ENCODE assay signal across 8 cellular contexts in the genomic region with DNA sequence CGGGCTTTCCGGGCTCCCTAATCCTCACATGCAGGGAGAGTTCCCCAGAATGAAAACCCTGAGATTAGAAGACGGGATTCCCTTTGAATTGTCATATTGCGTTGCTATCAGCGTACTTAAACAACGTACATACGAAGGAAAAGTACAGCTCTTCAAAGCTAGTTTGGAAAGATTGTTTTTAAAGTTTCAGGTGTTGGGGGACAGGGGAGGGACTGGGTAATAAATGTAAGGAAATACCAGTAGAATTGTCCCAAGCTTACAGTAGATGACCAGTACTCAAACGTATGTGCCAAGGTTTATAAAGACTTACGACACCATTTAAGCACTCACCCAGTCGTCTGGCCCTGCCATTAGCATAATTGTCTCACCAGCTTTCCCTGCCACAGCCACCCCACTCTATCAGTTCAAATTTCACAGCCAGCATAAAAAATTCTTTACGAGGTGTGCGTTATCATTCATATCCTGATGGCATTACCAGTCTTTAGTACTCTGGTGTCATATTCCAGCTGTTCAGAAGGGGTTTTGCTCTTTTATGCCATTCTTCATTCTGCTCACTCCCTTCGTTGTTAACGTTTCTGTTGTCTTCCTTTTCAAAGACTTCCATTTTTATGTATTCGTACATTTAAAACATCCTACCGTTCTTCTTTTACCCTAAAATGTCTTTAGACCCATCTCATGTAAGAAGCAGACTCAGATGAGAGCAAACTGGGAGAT. TPM values are rescaled to one million over a fixed set of nuclear protein-coding genes. Genes with fewer than 3 reads are reported as not detected.
DNase-seq lines count a peak whose midpoint lies in the region; ATAC-seq and TF ChIP-seq lines count a peak whose summit lies in the region.

No MANE protein-coding gene starts in this region.

- DNase-seq in AG08396 (ENCODE audit: low spot score) (peak; percentile 25), NOMO-1 treated with dmso at 0.1 percent for 144 hours (lab: John Stamatoyannopoulos, UW; ENCODE audit: unreplicated experiment) (peak; percentile 56), cardiac fibroblast (ENCODE audit: low read depth in 2 of 2) (peak; percentile 70 to 82), lower lobe of right lung (no peak)

- peak; percentile 1 for ATAC-seq in GM21529 (IDR thresholded peaks at IDR 0.05; ENCODE audit: unreplicated experiment)
- no peak for ATAC-seq in lower lobe of right lung
- no peak for ATAC-seq in HG02610 (IDR thresholded peaks at IDR 0.05; ENCODE audit: unreplicated experiment)
- ATAC-seq in GM19463 (IDR thresholded peaks at IDR 0.05; ENCODE audit: unreplicated experiment): no peak

- peaks cover 38% of the 10 kb centered on the region for H3K4me1 ChIP-seq in lower lobe of right lung
- no peaks in the 10 kb centered on the region for H3K4me1 ChIP-seq in urinary bladder (ENCODE audit: insufficient read depth)

- H3K27ac ChIP-seq in lower lobe of right lung (peak overlapping the region; percentile 95), urinary bladder (ENCODE audit: low read depth) (peak overlapping the region; percentile 99)

- H3K36me3 ChIP-seq in lower lobe of right lung (no peaks in the 10 kb centered on the region), urinary bladder (ENCODE audit: insufficient read depth) (no peaks in the 10 kb centered on the region)

- no peaks in the 10 kb centered on the region for H3K27me3 ChIP-seq in lower lobe of right lung (ENCODE audit: low read depth)

- no peak for TF ChIP-seq CTCF in cardiac fibroblast (IDR thresholded peaks at IDR 0.05; ENCODE audit: low read depth, low read length)
- TF ChIP-seq CTCF in lower lobe of right lung (IDR thresholded peaks at IDR 0.05): no peak

- intact Hi-C loops in lower lobe of right lung (cut with DNase I): no loop called here

- H3K9me3 ChIP-seq in lower lobe of right lung: no peaks in the 10 kb centered on the region

- WGBS in urinary bladder: 7% methylated on average over 16 of the region's 16 CpGs

- H3K4me3 ChIP-seq in cardiac fibroblast (replicated peaks in 1 of 2; ENCODE audit: low read depth in 2 of 2, low read length in 2 of 2) (peak overlapping the region; percentile 64 to 98), lower lobe of right lung (peak overlapping the region; percentile 93), urinary bladder (ENCODE audit: low read depth, low read length) (peak overlapping the region; percentile 76)

RNA-seq across cellular contexts. Expression of a gene that starts 0.8 kb away (rescaled TPM):
- total RNA-seq in lower lobe of right lung (253 TPM), urinary bladder (385 TPM)
- 186 TPM for polyA plus RNA-seq in urinary bladder

RNA-seq across cellular contexts. Expression of a gene that starts 55.4 kb away (rescaled TPM):
- total RNA-seq in lower lobe of right lung (not detected), urinary bladder (not detected)
- 0.10 TPM for polyA plus RNA-seq in urinary bladder
